ENCODE assay signal across 8 cellular contexts in genomic region chr12:57520008-57520726, GRCh38. TPM values are rescaled to one million over a fixed set of nuclear protein-coding genes. Genes with fewer than 3 reads are reported as not detected.
A peak's percentile ranks its signal among the peaks of the same experiment; 100 is the strongest.
DNase-seq lines count a peak whose midpoint lies in the region; ATAC-seq and TF ChIP-seq lines count a peak whose summit lies in the region.

TSS of gene DDIT3 (minus strand) at chr12:57520514. CDS start at chr12:57517406, 3,108 bp downstream.

- peak within 1 kb of the TSS; percentile 98 for H3K27ac ChIP-seq in AG04450 (ENCODE audit: low read depth, low read length)
- peak within 1 kb of the TSS; percentile 98 to 100 (median 99) for H3K27ac ChIP-seq in spleen

- peaks cover 42% of the 10 kb centered on the region for H3K4me1 Mint-ChIP-seq in WTC11

- H3K27me3 ChIP-seq in AG04450 (ENCODE audit: control insufficient read depth, insufficient read depth, low read length) (no peaks in the 10 kb centered on the region), spleen (replicated peaks in 1 of 7) (no peaks in the 10 kb centered on the region)

- CTCF ChIA-PET in AG04450 (lab: Charles Lee) (interaction anchor here (1.1 kb wide), 1 partner anchor 62 kb away, joined by 5 read pairs; no protein-coding TSS in a partner anchor), WTC11 (lab: Charles Lee) (interaction anchor here (1.0 to 2.0 kb wide), 3 partner anchors 61 to 84 kb away, joined by 4 to 8 read pairs (median 4); partner anchors contain the start of gene GLI1)

- DNase-seq in AG04450 (ENCODE audit: low read depth, low spot score), result peak; percentile 98
- peak; percentile 99 for DNase-seq in NCI-H345 (lab: John Stamatoyannopoulos, UW)
- DNase-seq in WTC11 (ENCODE audit: low spot score), result peak; percentile 100
- DNase-seq in cardiac fibroblast (ENCODE audit: low read depth in 2 of 2), result peak; percentile 99 to 100
- peak; percentile 98 for DNase-seq in inferior parietal cortex (ENCODE audit: extremely low spot score)
- peak; percentile 100 for DNase-seq in spleen

- peaks cover 0 to 51% (median 40%) of the 10 kb centered on the region in 6 donors for H3K36me3 ChIP-seq in spleen

- H3K9me3 ChIP-seq in AG04450 (ENCODE audit: control insufficient read depth, insufficient read depth, low read length) (peaks cover 5% of the 10 kb centered on the region; the same call in 1 of the 2 replicates), spleen (no peaks in the 10 kb centered on the region)

- TF ChIP-seq CTCF in AG04450 (IDR thresholded peaks at IDR 0.05; ENCODE audit: low read depth, low read length) (no peak), WTC11 (IDR thresholded peaks at IDR 0.05) (no peak), cardiac fibroblast (IDR thresholded peaks at IDR 0.05; ENCODE audit: low read depth, low read length) (no peak), spleen (IDR thresholded peaks at IDR 0.05 in 8 of 11, conservative IDR thresholded peaks at IDR 0.05 in 3 of 11) (peak in 2 of 11 experiments; percentile 35 to 42)

- POLR2A ChIA-PET in AG04450 (lab: Yijun Ruan, JAX) (interaction anchor here (0.6 to 1.5 kb wide), 8 partner anchors 17 to 1357 kb away, joined by 3 to 10 read pairs (median 4); partner anchors contain the start of genes ARHGEF25 and DCTN2), WTC11 (lab: Charles Lee) (interaction anchor here (1.1 to 2.2 kb wide), 6 partner anchors 11 to 65 kb away, joined by 3 to 9 read pairs (median 6); partner anchors contain the start of genes GLI1 and INHBE)

- H3K27me3 Mint-ChIP-seq in WTC11 (ENCODE audit: low read depth), result peaks cover 3% of the 10 kb centered on the region; the same call in 1 of the 2 replicates

- peak within 1 kb of the TSS; percentile 96 for H3K4me3 Mint-ChIP-seq in WTC11

- H3K36me3 Mint-ChIP-seq in WTC11, result peaks cover 38% of the 10 kb centered on the region

- H3K9me3 Mint-ChIP-seq in WTC11, result no peaks in the 10 kb centered on the region

- H3K4me3 ChIP-seq in AG04450 (ENCODE audit: low read depth, low read length) (peak within 1 kb of the TSS; percentile 100), cardiac fibroblast (replicated peaks in 1 of 2; ENCODE audit: low read depth in 2 of 2, low read length in 2 of 2) (peak within 1 kb of the TSS; percentile 90 to 97), spleen (peak within 1 kb of the TSS; percentile 51 to 90 (median 78))

- peaks cover 47 to 79% (median 70%) of the 10 kb centered on the region in 6 donors for H3K4me1 ChIP-seq in spleen

- intact Hi-C loops in spleen (cut with DNase I; ENCODE audit: low total_unique reads), result no loop called here

- WGBS in spleen, 5 donors, result 0 to 1% (median 0%) methylated on average over 41 to 48 of the region's 48 CpGs

- peak within 1 kb of the TSS; percentile 100 for H3K27ac Mint-ChIP-seq in WTC11

- ATAC-seq in GM19023 (IDR thresholded peaks at IDR 0.05; ENCODE audit: unreplicated experiment), result peak; percentile 70
- ATAC-seq in HG03196 (IDR thresholded peaks at IDR 0.05; ENCODE audit: unreplicated experiment), result peak; percentile 65
- ATAC-seq in WTC11, result peak; percentile 76

- peak; percentile 98 to 99 (median 98) for TF ChIP-seq POLR2A in spleen (IDR thresholded peaks at IDR 0.05)

TF ChIP-seq in WTC11, 78 proteins besides CTCF, POLR2A, EP300 and RAD21 (continues in another document):
- TF ChIP-seq, protein P1, sequence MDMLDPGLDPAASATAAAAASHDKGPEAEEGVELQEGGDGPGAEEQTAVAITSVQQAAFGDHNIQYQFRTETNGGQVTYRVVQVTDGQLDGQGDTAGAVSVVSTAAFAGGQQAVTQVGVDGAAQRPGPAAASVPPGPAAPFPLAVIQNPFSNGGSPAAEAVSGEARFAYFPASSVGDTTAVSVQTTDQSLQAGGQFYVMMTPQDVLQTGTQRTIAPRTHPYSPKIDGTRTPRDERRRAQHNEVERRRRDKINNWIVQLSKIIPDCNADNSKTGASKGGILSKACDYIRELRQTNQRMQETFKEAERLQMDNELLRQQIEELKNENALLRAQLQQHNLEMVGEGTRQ (CRISPR knock-in tag; IDR thresholded peaks at IDR 0.05), result peak; percentile 87
- TF ChIP-seq, protein P2, sequence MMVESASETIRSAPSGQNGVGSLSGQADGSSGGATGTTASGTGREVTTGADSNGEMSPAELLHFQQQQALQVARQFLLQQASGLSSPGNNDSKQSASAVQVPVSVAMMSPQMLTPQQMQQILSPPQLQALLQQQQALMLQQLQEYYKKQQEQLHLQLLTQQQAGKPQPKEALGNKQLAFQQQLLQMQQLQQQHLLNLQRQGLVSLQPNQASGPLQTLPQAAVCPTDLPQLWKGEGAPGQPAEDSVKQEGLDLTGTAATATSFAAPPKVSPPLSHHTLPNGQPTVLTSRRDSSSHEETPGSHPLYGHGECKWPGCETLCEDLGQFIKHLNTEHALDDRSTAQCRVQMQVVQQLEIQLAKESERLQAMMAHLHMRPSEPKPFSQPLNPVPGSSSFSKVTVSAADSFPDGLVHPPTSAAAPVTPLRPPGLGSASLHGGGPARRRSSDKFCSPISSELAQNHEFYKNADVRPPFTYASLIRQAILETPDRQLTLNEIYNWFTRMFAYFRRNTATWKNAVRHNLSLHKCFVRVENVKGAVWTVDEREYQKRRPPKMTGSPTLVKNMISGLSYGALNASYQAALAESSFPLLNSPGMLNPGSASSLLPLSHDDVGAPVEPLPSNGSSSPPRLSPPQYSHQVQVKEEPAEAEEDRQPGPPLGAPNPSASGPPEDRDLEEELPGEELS (CRISPR knock-in tag; IDR thresholded peaks at IDR 0.05), result no peak; the same call in 1 of the 2 replicates
- TF ChIP-seq, protein P3, sequence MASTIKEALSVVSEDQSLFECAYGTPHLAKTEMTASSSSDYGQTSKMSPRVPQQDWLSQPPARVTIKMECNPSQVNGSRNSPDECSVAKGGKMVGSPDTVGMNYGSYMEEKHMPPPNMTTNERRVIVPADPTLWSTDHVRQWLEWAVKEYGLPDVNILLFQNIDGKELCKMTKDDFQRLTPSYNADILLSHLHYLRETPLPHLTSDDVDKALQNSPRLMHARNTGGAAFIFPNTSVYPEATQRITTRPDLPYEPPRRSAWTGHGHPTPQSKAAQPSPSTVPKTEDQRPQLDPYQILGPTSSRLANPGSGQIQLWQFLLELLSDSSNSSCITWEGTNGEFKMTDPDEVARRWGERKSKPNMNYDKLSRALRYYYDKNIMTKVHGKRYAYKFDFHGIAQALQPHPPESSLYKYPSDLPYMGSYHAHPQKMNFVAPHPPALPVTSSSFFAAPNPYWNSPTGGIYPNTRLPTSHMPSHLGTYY (CRISPR knock-in tag; IDR thresholded peaks at IDR 0.05), result no peak
- TF ChIP-seq, protein P4, sequence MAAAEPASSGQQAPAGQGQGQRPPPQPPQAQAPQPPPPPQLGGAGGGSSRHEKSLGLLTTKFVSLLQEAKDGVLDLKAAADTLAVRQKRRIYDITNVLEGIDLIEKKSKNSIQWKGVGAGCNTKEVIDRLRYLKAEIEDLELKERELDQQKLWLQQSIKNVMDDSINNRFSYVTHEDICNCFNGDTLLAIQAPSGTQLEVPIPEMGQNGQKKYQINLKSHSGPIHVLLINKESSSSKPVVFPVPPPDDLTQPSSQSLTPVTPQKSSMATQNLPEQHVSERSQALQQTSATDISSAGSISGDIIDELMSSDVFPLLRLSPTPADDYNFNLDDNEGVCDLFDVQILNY (CRISPR knock-in tag; IDR thresholded peaks at IDR 0.05), result 0 out of 2 replicates have a peak, but pooled peaks have one; percentile 33
- no peak for TF ChIP-seq CREM (CRISPR knock-in tag; IDR thresholded peaks at IDR 0.05)
- TF ChIP-seq GABPB1 (CRISPR knock-in tag; IDR thresholded peaks at IDR 0.05), result peak; percentile 87
- peak; percentile 43; the same call in 1 of the 2 replicates for TF ChIP-seq NFE2L1 (CRISPR knock-in tag; IDR thresholded peaks at IDR 0.05)
- TF ChIP-seq, protein P5, sequence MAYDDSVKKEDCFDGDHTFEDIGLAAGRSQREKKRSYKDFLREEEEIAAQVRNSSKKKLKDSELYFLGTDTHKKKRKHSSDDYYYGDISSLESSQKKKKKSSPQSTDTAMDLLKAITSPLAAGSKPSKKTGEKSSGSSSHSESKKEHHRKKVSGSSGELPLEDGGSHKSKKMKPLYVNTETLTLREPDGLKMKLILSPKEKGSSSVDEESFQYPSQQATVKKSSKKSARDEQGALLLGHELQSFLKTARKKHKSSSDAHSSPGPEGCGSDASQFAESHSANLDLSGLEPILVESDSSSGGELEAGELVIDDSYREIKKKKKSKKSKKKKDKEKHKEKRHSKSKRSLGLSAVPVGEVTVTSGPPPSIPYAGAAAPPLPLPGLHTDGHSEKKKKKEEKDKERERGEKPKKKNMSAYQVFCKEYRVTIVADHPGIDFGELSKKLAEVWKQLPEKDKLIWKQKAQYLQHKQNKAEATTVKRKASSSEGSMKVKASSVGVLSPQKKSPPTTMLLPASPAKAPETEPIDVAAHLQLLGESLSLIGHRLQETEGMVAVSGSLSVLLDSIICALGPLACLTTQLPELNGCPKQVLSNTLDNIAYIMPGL (CRISPR knock-in tag; IDR thresholded peaks at IDR 0.05), result peak; percentile 25; the same call in 1 of the 2 replicates
- TF ChIP-seq, protein P6, sequence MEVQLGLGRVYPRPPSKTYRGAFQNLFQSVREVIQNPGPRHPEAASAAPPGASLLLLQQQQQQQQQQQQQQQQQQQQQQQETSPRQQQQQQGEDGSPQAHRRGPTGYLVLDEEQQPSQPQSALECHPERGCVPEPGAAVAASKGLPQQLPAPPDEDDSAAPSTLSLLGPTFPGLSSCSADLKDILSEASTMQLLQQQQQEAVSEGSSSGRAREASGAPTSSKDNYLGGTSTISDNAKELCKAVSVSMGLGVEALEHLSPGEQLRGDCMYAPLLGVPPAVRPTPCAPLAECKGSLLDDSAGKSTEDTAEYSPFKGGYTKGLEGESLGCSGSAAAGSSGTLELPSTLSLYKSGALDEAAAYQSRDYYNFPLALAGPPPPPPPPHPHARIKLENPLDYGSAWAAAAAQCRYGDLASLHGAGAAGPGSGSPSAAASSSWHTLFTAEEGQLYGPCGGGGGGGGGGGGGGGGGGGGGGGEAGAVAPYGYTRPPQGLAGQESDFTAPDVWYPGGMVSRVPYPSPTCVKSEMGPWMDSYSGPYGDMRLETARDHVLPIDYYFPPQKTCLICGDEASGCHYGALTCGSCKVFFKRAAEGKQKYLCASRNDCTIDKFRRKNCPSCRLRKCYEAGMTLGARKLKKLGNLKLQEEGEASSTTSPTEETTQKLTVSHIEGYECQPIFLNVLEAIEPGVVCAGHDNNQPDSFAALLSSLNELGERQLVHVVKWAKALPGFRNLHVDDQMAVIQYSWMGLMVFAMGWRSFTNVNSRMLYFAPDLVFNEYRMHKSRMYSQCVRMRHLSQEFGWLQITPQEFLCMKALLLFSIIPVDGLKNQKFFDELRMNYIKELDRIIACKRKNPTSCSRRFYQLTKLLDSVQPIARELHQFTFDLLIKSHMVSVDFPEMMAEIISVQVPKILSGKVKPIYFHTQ (CRISPR knock-in tag; IDR thresholded peaks at IDR 0.05), result no peak
- TF ChIP-seq ZNF232 (CRISPR knock-in tag; IDR thresholded peaks at IDR 0.05), result no peak

RNA-seq across cellular contexts. Expression of gene DDIT3, which starts in this region (rescaled TPM):
- polyA plus RNA-seq in AG04450 (2011; rRNA removed) (64.9 and 69.0 TPM in 2 replicates), spleen (10 to 100 TPM; 39.8 to 43.9 (median 43.4) TPM)
- polyA minus RNA-seq in AG04450 (2011; rRNA and poly(A)+ RNA removed), result 28.6 and 30.8 TPM in 2 replicates
- total RNA-seq in WTC11 (2021) (3.4 to 5.3 TPM (median 3.9 TPM) in 3 replicates), spleen (10 to 100 TPM; 18.0 to 27.7 (median 21.6) TPM)

Comparison
In these comparisons a context has a peak if more than half of its experiments do, and no peak if none do; other contexts are left out.
1. Peak in every context shown above with its lines: DNase-seq, ATAC-seq, H3K4me3 ChIP-seq and H3K27ac ChIP-seq.